Comparison of ENCODE assay signal across 1 cellular context in genomic region chr20:5950271-5951031, GRCh38.
A peak's percentile ranks its signal among the peaks of the same experiment; 100 is the strongest.
TF ChIP-seq lines count a peak whose summit lies in the region.

MCM8 (plus strand) TSS chr20:5950652; CDS start chr20:5952016, 1,364 bp downstream.
TRMT6 (minus strand) TSS chr20:5950533; CDS start chr20:5950405, 128 bp downstream.

TF ChIP-seq in HepG2, 621 proteins besides CTCF, POLR2A, EP300 and RAD21 (continued from another document):
- TF ChIP-seq ZNF672 (CRISPR knock-in tag; IDR thresholded peaks at IDR 0.05) (no peak), GMEB2 (CRISPR knock-in tag; IDR thresholded peaks at IDR 0.05; ENCODE audit: low read depth) (peak; percentile 79), ZNF101 (CRISPR knock-in tag; IDR thresholded peaks at IDR 0.05; ENCODE audit: borderline replicate concordance, low read depth) (peak; percentile 82; the same call in 1 of the 2 replicates), ZSCAN9 (CRISPR knock-in tag; IDR thresholded peaks at IDR 0.05; ENCODE audit: borderline replicate concordance) (peak; percentile 96), PRDM10 (CRISPR knock-in tag; IDR thresholded peaks at IDR 0.05; ENCODE audit: low read depth) (no peak; the same call in none of the 2 replicates), ZNF335 (CRISPR knock-in tag; IDR thresholded peaks at IDR 0.05) (peak; percentile 89; the same call in 1 of the 2 replicates), ZBTB7A (CRISPR knock-in tag; IDR thresholded peaks at IDR 0.05) (no peak; the same call in 1 of the 2 replicates), ZNF784 (CRISPR knock-in tag; IDR thresholded peaks at IDR 0.05; ENCODE audit: borderline replicate concordance) (peak; percentile 79; the same call in 1 of the 2 replicates), MLLT10 (CRISPR knock-in tag; IDR thresholded peaks at IDR 0.05) (0 out of 2 replicates have a peak, but pooled peaks have one; percentile 79), ZNF225 (CRISPR knock-in tag; IDR thresholded peaks at IDR 0.05) (peak; percentile 70; the same call in 1 of the 2 replicates), FOSL2 (CRISPR knock-in tag; IDR thresholded peaks at IDR 0.05) (peak; percentile 71), ZNF615 (CRISPR knock-in tag; IDR thresholded peaks at IDR 0.05; ENCODE audit: borderline replicate concordance) (peak; percentile 90; the same call in 1 of the 2 replicates)
- TF ChIP-seq, protein P1, sequence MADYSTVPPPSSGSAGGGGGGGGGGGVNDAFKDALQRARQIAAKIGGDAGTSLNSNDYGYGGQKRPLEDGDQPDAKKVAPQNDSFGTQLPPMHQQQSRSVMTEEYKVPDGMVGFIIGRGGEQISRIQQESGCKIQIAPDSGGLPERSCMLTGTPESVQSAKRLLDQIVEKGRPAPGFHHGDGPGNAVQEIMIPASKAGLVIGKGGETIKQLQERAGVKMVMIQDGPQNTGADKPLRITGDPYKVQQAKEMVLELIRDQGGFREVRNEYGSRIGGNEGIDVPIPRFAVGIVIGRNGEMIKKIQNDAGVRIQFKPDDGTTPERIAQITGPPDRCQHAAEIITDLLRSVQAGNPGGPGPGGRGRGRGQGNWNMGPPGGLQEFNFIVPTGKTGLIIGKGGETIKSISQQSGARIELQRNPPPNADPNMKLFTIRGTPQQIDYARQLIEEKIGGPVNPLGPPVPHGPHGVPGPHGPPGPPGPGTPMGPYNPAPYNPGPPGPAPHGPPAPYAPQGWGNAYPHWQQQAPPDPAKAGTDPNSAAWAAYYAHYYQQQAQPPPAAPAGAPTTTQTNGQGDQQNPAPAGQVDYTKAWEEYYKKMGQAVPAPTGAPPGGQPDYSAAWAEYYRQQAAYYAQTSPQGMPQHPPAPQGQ (CRISPR knock-in tag; IDR thresholded peaks at IDR 0.05; ENCODE audit: borderline replicate concordance), result no peak
